In the genomic region with DNA sequence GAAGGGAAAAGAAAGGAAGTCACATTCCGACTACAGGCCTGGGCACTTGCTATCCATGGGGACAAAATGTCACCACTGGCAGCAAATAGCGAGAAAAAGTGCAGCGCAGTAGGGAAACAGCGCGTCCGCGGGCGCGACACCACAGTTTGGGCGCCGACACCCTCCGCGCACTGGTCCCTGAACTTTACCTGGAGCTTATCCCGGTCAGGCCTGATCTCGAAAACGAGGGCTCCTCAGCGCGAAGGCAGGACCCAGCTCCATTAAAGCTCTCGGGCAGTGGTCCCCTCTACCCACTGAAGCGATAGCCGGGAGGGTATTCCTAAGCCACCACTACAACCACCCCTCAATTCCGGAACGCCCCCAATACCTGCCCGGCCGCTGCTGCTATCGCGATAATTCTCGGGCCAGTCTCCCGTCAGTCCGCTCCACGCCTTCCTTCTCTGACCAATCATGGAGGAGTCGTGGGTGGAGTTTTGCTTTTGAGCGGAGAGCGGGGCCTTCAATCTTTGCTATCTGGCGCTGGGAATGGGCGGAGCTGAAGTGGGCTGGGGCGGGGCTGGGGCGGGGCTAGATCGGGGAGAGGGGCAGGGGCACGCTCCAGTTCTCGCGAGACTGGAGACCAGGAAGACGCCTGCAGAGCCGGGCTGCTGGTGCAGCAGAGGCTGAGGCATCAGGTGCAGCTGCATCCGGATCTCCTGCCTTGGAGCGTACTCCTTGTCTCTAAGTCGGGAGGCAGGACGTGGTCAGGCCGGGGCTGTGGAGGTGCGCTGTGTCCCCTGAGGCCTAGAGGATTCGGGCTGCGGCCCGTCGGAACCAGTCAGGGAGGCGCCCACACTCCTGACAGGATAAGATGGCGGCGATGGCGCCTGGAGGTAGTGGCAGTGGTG, we compare ENCODE assay signal across 1 cellular context.
TF ChIP-seq lines count a peak whose summit lies in the region.

TSS of gene PIGN (minus strand) at position 401 of the 887 bp plus-strand sequence. CDS start 25,703 bp downstream, outside the sequence.
TSS of gene RELCH (plus strand) at position 600 of the 887 bp plus-strand sequence. CDS start at position 851, 251 bp downstream.

TF ChIP-seq in SK-N-SH, 30 proteins besides CTCF, POLR2A, EP300 and RAD21 (continued from another document):
- TF ChIP-seq, protein P1, sequence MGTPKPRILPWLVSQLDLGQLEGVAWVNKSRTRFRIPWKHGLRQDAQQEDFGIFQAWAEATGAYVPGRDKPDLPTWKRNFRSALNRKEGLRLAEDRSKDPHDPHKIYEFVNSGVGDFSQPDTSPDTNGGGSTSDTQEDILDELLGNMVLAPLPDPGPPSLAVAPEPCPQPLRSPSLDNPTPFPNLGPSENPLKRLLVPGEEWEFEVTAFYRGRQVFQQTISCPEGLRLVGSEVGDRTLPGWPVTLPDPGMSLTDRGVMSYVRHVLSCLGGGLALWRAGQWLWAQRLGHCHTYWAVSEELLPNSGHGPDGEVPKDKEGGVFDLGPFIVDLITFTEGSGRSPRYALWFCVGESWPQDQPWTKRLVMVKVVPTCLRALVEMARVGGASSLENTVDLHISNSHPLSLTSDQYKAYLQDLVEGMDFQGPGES (IDR thresholded peaks at IDR 0.05; ENCODE audit: low read depth, low read length) = peak; percentile 40
- TF ChIP-seq EZH2phosphoT487 (IDR thresholded peaks at IDR 0.05; ENCODE audit: borderline replicate concordance, low read depth) (no peak), SIN3A (IDR thresholded peaks at IDR 0.05; ENCODE audit: borderline replicate concordance, low read depth, low read length) (0 out of 2 replicates have a peak, but pooled peaks have one; percentile 48), ELF1 (IDR thresholded peaks at IDR 0.05) (peak; percentile 85), TEAD4 (IDR thresholded peaks at IDR 0.05; ENCODE audit: borderline replicate concordance, insufficient read depth) (no peak), RCOR1 (IDR thresholded peaks at IDR 0.05; ENCODE audit: low read length) (no peak), NFIC (IDR thresholded peaks at IDR 0.05; ENCODE audit: borderline replicate concordance) (no peak), RXRA (IDR thresholded peaks at IDR 0.05; ENCODE audit: borderline replicate concordance, low read depth) (no peak)
